In the genomic region with DNA sequence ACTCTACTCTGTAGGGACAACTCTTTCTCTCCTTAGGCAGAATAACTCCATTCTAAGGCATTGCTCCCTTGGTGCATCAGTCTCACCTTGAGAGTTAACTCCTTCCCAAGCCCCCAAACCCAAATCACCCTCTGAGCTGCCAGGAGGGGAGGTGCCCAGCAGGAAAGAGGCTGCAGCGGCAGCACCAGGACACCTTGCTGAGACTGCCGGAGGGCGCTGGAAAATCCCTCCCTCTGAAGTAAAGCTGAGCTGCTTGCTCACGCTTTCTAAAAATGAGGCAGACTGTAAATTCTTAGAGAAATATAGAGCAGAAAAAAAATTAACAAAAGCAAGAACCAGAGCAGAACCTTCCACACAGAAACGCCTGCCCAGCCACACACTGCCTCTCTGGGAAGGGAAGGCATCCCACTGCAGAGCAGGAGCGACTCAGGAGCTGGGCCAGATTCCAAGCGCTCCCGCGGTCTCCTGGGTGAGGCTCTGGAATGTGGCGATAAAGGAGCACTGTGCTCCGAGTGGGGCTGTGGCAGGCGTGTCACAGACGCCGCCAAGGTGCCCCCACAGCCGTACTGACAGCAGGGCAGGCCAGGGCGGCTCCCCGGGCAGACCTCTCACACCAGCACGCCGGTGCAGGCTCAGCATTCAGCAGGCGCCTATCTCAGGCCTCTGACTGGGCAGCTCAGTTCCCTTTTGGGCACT, we compare ENCODE assay signal across 10 cellular contexts.
DNase-seq lines count a peak whose midpoint lies in the region; TF ChIP-seq lines count a peak whose summit lies in the region.
"Had no signal": no experiment of that assay in that cellular context is flagged by ENCODE, and none has a peak within 500 bp of the region (broad histone marks: within the 10 kb centered on the region; RNA-seq: fewer than 3 reads in every experiment).

No MANE protein-coding gene starts in this region.

- H3K27ac ChIP-seq in HUES64 (ENCODE audit: low read depth, low read length): peak overlapping the region; percentile 58; the same call in 1 of the 2 replicates
- H3K27ac ChIP-seq in thymus (ENCODE audit: low read depth): peak overlapping the region; percentile 25

- H3K4me3 Mint-ChIP-seq in activated naive CD4-positive, alpha-beta T cell treated with anti-CD3 and anti-CD28 coated beads, Interleukin-2, amount 10 ng/mL, durations not matched to agents 7 days and 5 days: no peak overlapping the region
- H3K4me3 Mint-ChIP-seq: naive thymus-derived CD4-positive, alpha-beta T cell had no signal

- no peak for TF ChIP-seq CTCF in choroid plexus epithelial cell (conservative IDR thresholded peaks at IDR 0.05; ENCODE audit: low read depth, low read length)

- H3K27ac Mint-ChIP-seq in activated naive CD4-positive, alpha-beta T cell treated with anti-CD3 and anti-CD28 coated beads, Interleukin-2, amount 10 ng/mL, durations not matched to agents 7 days and 5 days: no peak overlapping the region
- H3K27ac Mint-ChIP-seq: naive thymus-derived CD4-positive, alpha-beta T cell had no signal

- H3K4me3 ChIP-seq in HUES64 (ENCODE audit: low read length) (no peak overlapping the region), choroid plexus epithelial cell (ENCODE audit: low read depth, low read length) (peak overlapping the region; percentile 17), thymus (ENCODE audit: low read length) (no peak overlapping the region)

- H3K27me3 Mint-ChIP-seq in activated naive CD4-positive, alpha-beta T cell treated with anti-CD3 and anti-CD28 coated beads, Interleukin-2, amount 10 ng/mL, durations not matched to agents 7 days and 5 days: peaks cover 3% of the 10 kb centered on the region

- H3K9me3 ChIP-seq in HUES64 (ENCODE audit: insufficient read depth, low read depth, low read length): no peaks in the 10 kb centered on the region
- H3K9me3 ChIP-seq in thymus (ENCODE audit: control insufficient read depth): no peaks in the 10 kb centered on the region

- WGBS in HUES64: 50% methylated on average over 19 of the region's 20 CpGs
- WGBS in thymus: 91% methylated on average over 20 of the region's 20 CpGs

- H3K4me1 ChIP-seq in HUES64 (ENCODE audit: insufficient read depth, low read length): peaks cover 31% of the 10 kb centered on the region
- H3K4me1 ChIP-seq in thymus (ENCODE audit: control insufficient read depth, insufficient read depth, low read length): no peaks in the 10 kb centered on the region

- H3K9me3 Mint-ChIP-seq in activated naive CD4-positive, alpha-beta T cell treated with anti-CD3 and anti-CD28 coated beads, Interleukin-2, amount 10 ng/mL, durations not matched to agents 7 days and 5 days: no peaks in the 10 kb centered on the region

- H3K27me3 ChIP-seq in HUES64 (ENCODE audit: insufficient read depth, low read length): no peaks in the 10 kb centered on the region
- H3K27me3 ChIP-seq in thymus (ENCODE audit: control insufficient read depth, insufficient read depth): no peaks in the 10 kb centered on the region

- no peaks in the 10 kb centered on the region for H3K36me3 Mint-ChIP-seq in activated naive CD4-positive, alpha-beta T cell treated with anti-CD3 and anti-CD28 coated beads, Interleukin-2, amount 10 ng/mL, durations not matched to agents 7 days and 5 days
- H3K36me3 Mint-ChIP-seq: naive thymus-derived CD4-positive, alpha-beta T cell had no signal

- DNase-seq in choroid plexus epithelial cell (ENCODE audit: low read depth): peak; percentile 46
- DNase-seq in left kidney (ENCODE audit: low read depth, low spot score): peak; percentile 74
- no peak for DNase-seq in GDM1 (lab: John Stamatoyannopoulos, UW)
- no peak for DNase-seq in stimulated activated naive CD4-positive, alpha-beta T cell treated with Interleukin-2 at 50 U/mL for 16 hours (lab: John Stamatoyannopoulos, UW)
- no peak for DNase-seq in activated CD4-positive, alpha-beta T cell treated with anti-CD3 and anti-CD28 coated beads for 48 hours
- no peak for DNase-seq in activated naive CD4-positive, alpha-beta T cell treated with anti-CD3 and anti-CD28 coated beads, Interleukin-2, amount 10 ng/mL, durations not matched to agents 7 days and 5 days
- DNase-seq: activated CD8-positive, alpha-beta memory T cell treated with anti-CD3 and anti-CD28 coated beads, Interleukin-2, amount 50 U/mL, for 4 hours; naive thymus-derived CD4-positive, alpha-beta T cell had no signal

- H3K36me3 ChIP-seq in HUES64 (ENCODE audit: insufficient read depth, low read length) (no peaks in the 10 kb centered on the region), thymus (ENCODE audit: control insufficient read depth, insufficient read depth) (no peaks in the 10 kb centered on the region)

- CTCF ChIA-PET in activated naive CD4-positive, alpha-beta T cell treated with anti-CD3 and anti-CD28 coated beads, Interleukin-2, amount 10 ng/mL, durations not matched to agents 7 days and 5 days (lab: Charles Lee): no interaction called here

- H3K9ac ChIP-seq in HUES64 (ENCODE audit: low read depth, low read length): 0 out of 2 replicates have a peak overlapping the region, but pooled peaks have one; percentile 3

- no peaks in the 10 kb centered on the region for H3K4me1 Mint-ChIP-seq in activated naive CD4-positive, alpha-beta T cell treated with anti-CD3 and anti-CD28 coated beads, Interleukin-2, amount 10 ng/mL, durations not matched to agents 7 days and 5 days
- H3K4me1 Mint-ChIP-seq: naive thymus-derived CD4-positive, alpha-beta T cell had no signal

Comparison
In these comparisons a context has a peak if more than half of its experiments do, and no peak if none do; other contexts are left out.
1. DNase-seq: peak in choroid plexus epithelial cell (single experiment) and left kidney (single experiment); none in GDM1 (single experiment), stimulated activated naive CD4-positive, alpha-beta T cell treated with Interleukin-2 at 50 U/mL for 16 hours (single experiment), activated CD4-positive, alpha-beta T cell treated with anti-CD3 and anti-CD28 coated beads for 48 hours (single experiment) and activated naive CD4-positive, alpha-beta T cell treated with anti-CD3 and anti-CD28 coated beads, Interleukin-2, amount 10 ng/mL, durations not matched to agents 7 days and 5 days (single experiment).